Comparison of ENCODE assay signal across 8 cellular contexts in the genomic region with DNA sequence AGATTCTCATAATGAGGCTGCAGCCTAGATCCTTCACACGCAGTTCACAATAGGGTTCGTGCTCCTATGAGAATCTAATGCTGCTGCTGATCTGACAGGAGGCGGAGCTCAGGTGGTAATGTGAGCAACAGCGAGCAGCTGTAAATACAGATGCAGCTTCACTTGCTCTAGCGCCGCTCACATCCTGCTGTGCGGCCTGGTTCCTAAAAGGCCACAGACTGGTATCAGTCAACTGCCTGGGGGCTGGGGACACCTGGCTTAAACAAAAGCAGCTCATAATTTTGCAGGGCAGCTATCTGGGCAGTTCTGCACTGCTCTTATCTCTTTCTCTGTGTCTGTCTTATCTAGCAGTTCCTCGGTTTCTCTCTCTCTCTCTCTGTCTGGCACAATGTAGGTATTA. TPM values are rescaled to one million over a fixed set of nuclear protein-coding genes. Genes with fewer than 3 reads are reported as not detected.
DNase-seq lines count a peak whose midpoint lies in the region; ATAC-seq and TF ChIP-seq lines count a peak whose summit lies in the region.

No MANE protein-coding gene starts in this region.

- DNase-seq in ELF-1 (ENCODE audit: low read depth, low spot score) (peak; percentile 76), omental fat pad (ENCODE audit: low spot score) (no peak), ureter (ENCODE audit: low spot score) (no peak), T-helper 9 cell (no peak), NCI-H226 (no peak)
- DNase-seq in activated T-cell treated with anti-CD3 and anti-CD28 coated beads, Interleukin-2, amount 50 U/mL, for 48 hours, result peak; percentile 41 to 53

- TF ChIP-seq CTCF in omental fat pad (IDR thresholded peaks at IDR 0.05), result no peak

- ATAC-seq in GM21360 (IDR thresholded peaks at IDR 0.05; ENCODE audit: unreplicated experiment), result peak; percentile 93
- ATAC-seq in HG03558 (IDR thresholded peaks at IDR 0.05; ENCODE audit: extremely low read depth, unreplicated experiment), result peak; percentile 96
- ATAC-seq in omental fat pad (ENCODE audit: low FRiP score), result no peak

RNA-seq across cellular contexts. Expression of a gene that starts 20.4 kb away (rescaled TPM):
- total RNA-seq in omental fat pad (1 to 10 TPM; 1.9 to 4.3 (median 3.0) TPM), ureter (2.4 TPM)

Comparison
In these comparisons a context has a peak if more than half of its experiments do, and no peak if none do; other contexts are left out.
1. DNase-seq: peak in ELF-1 (single experiment) and activated T-cell treated with anti-CD3 and anti-CD28 coated beads, Interleukin-2, amount 50 U/mL, for 48 hours (2 of 2); none in omental fat pad (single experiment), ureter (single experiment), T-helper 9 cell (single experiment) and NCI-H226 (single experiment).